8 cellular contexts compared by ENCODE assay signal in the genomic region with DNA sequence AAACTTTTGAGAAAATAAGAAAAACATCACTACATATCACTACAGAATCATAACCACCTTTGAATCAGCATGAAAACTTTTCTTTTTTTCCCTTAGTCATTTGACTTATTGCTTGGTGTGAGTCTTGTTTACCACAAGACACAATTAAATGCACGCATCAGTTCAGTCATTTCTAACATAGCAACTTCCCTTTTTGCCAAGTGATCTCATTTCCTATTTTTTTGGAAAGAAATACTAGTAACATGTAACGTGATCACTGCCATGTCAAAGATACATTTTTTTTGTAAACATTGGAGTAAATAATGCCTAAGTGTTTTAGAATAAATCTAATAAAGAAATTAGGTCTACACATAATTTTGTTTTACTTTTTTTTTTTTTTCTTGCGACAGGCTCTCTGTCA. TPM values are rescaled to one million over a fixed set of nuclear protein-coding genes. Genes with fewer than 3 reads are reported as not detected.
DNase-seq lines count a peak whose midpoint lies in the region; ATAC-seq, FAIRE-seq and TF ChIP-seq lines count a peak whose summit lies in the region.
"Had no signal": no experiment of that assay in that cellular context is flagged by ENCODE, and none has a peak within 500 bp of the region (broad histone marks: within the 10 kb centered on the region; RNA-seq: fewer than 3 reads in every experiment).

No MANE protein-coding gene starts in this region.

- intact Hi-C loops in spleen (cut with DNase I; ENCODE audit: low total_unique reads) = no loop called here

- H3K36me3 ChIP-seq in spleen = no peaks in the 10 kb centered on the region

- H3K27ac ChIP-seq in spleen = peak overlapping the region in 6 of 8 donors; percentile 24 to 84 (median 60)

- 29 to 38% (median 33%) methylated on average over 3 of the region's 3 CpGs for WGBS in spleen, 5 donors

- TF ChIP-seq POLR2A in spleen (IDR thresholded peaks at IDR 0.05) = no peak

- in situ Hi-C loops in G401 (cut with HindIII; ENCODE audit: low sequenced_read_pairs) = no loop called here

- no peaks in the 10 kb centered on the region for H3K27me3 ChIP-seq in spleen (replicated peaks in 1 of 7)

- FAIRE-seq in GM19239 (lab: Jason Lieb, UNC) = peak; percentile 73

- H3K4me3 ChIP-seq in spleen = peak overlapping the region in 1 of 8 donors; percentile 27

- DNase-seq in GM19239 (ENCODE audit: insufficient read length, low spot score) (peak; percentile 9), RPMI8226 (peak; percentile 34), spleen (no peak), G401 (ENCODE audit: low spot score) (no peak), T-helper 9 cell (no peak)
- no peak for DNase-seq in activated T-cell treated with anti-CD3 and anti-CD28 coated beads, Interleukin-2, amount 50 U/mL, for 1 hour

- H3K4me1 ChIP-seq in spleen = peaks cover 0 to 46% (median 12%) of the 10 kb centered on the region in 6 donors

- ATAC-seq in HG02970 (IDR thresholded peaks at IDR 0.05; ENCODE audit: low FRiP score, unreplicated experiment) = peak; percentile 89

- TF ChIP-seq CTCF in spleen (IDR thresholded peaks at IDR 0.05 in 8 of 11, conservative IDR thresholded peaks at IDR 0.05 in 3 of 11) = no peak

- H3K9me3 ChIP-seq in spleen = no peaks in the 10 kb centered on the region

RNA-seq across cellular contexts. Expression of gene CXCL8, which starts 5.1 kb away (rescaled TPM):
- total RNA-seq in spleen = 10 to 100 TPM in 2 of 7 donors, 1 to 10 TPM in 1, under 1 TPM in 4; 0.28 to 28.4 (median 0.94) TPM
- 1 to 10 TPM in 1 of 3 donors, under 1 TPM in 2; 0.59 to 3.7 (median 0.61) TPM for polyA plus RNA-seq in spleen
- not detected in 2 replicates for total RNA-seq in G401 (2014; rRNA removed; shearing (Covaris generic))
- polyA plus RNA-seq: neural cell had no signal

Comparison
In these comparisons a context has a peak if more than half of its experiments do, and no peak if none do; other contexts are left out.
1. DNase-seq: peak in GM19239 (single experiment) and RPMI8226 (single experiment); none in spleen (single experiment), activated T-cell treated with anti-CD3 and anti-CD28 coated beads, Interleukin-2, amount 50 U/mL, for 1 hour (single experiment), G401 (single experiment) and T-helper 9 cell (single experiment).